Comparison of ENCODE assay signal across 1 cellular context in genomic region chr6:11875325-11876109, GRCh38.
TF ChIP-seq lines count a peak whose summit lies in the region.

No MANE protein-coding gene starts in this region.

TF ChIP-seq in GM23338, 12 proteins besides CTCF, POLR2A, EP300 and RAD21 (continued from another document):
- TF ChIP-seq ETS1 (IDR thresholded peaks at IDR 0.05) (no peak), POLR2AphosphoS5 (IDR thresholded peaks at IDR 0.05; ENCODE audit: low read depth) (no peak), ZNF114 (CRISPR knock-in tag; IDR thresholded peaks at IDR 0.05) (no peak), NANOG (IDR thresholded peaks at IDR 0.05; ENCODE audit: borderline replicate concordance) (no peak)
